26 cellular contexts compared by ENCODE assay signal in the genomic region with DNA sequence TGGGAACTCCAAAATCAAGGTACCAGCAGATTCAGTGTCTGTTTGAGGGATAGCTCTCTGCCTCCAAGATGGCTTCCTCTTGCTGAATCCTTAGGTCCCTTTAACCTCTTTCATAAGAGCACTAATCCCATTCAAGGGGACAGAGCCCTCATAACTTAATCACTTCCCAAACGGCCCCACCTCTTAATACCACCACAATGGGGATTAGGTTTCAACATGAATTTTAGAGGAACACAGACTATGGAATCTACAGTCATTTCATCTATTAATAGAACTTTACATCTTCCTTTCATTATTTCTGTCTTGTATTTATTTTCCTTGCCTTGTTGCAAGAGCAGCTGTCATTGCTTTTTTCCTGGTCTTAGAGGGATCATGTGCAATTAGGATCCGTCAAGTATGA.
"Had no signal": no experiment of that assay in that cellular context is flagged by ENCODE, and none has a peak within 500 bp of the region (broad histone marks: within the 10 kb centered on the region; RNA-seq: fewer than 3 reads in every experiment).

No MANE protein-coding gene starts in this region.

- H3K4me2 ChIP-seq: hepatocyte had no signal

- H3K4me1 Mint-ChIP-seq: immature natural killer cell, mesothelial cell of epicardium, natural killer cell had no signal

- FAIRE-seq: bronchial epithelial cell, frontal cortex had no signal

- H3K27ac Mint-ChIP-seq: activated CD4-positive, alpha-beta memory T cell treated with anti-CD3 and anti-CD28 coated beads for 36 hours; activated naive CD4-positive, alpha-beta T cell treated with anti-CD3 and anti-CD28 coated beads for 36 hours; immature natural killer cell; mesothelial cell of epicardium; natural killer cell had no signal

- DNase-seq: activated CD4-positive, alpha-beta memory T cell treated with anti-CD3 and anti-CD28 coated beads for 36 hours; activated CD4-positive, alpha-beta T cell treated with anti-CD3 and anti-CD28 coated beads for 48 hours; activated effector memory CD4-positive, alpha-beta T cell treated with Interleukin-2 at 50 U/mL for 16 hours; activated naive CD4-positive, alpha-beta T cell treated with anti-CD3 and anti-CD28 coated beads for 36 hours; activated T-cell treated with anti-CD3 and anti-CD28 coated beads, Interleukin-2, amount 50 U/mL, for 72 hours; amygdala; cerebellar nuclear complex; glutamatergic neuron; immature natural killer cell; kidney glomerular epithelial cell; left lung; natural killer cell; ovary; psoas muscle; stimulated activated CD4-positive, alpha-beta T cell treated with anti-CD3 and anti-CD28 coated beads, Interleukin-4, amount 100 ng/mL, for 24 hours; stimulated activated naive CD8-positive, alpha-beta T cell treated with anti-CD3 and anti-CD28 coated beads, Interleukin-15, Interleukin-2, amounts not matched to agents 100 U/mL and 50 U/mL, for 24 hours; upper lobe of left lung had no signal

- H3K9me3 Mint-ChIP-seq: activated CD4-positive, alpha-beta memory T cell treated with anti-CD3 and anti-CD28 coated beads for 36 hours; activated naive CD4-positive, alpha-beta T cell treated with anti-CD3 and anti-CD28 coated beads for 36 hours; activated T-cell treated with anti-CD3 and anti-CD28 coated beads, Interleukin-2, amount 50 U/mL, for 72 hours; immature natural killer cell; natural killer cell had no signal

- H3K4me1 ChIP-seq: esophagus muscularis mucosa, left lung, psoas muscle, right atrium auricular region, upper lobe of left lung had no signal

- H2AFZ ChIP-seq: hepatocyte had no signal

- H3K27me3 ChIP-seq: esophagus muscularis mucosa, hepatocyte, left lung, neutrophil, ovary, right atrium auricular region, upper lobe of left lung had no signal

- H3K9me3 ChIP-seq: esophagus muscularis mucosa, left lung, neutrophil, ovary, psoas muscle, right atrium auricular region, upper lobe of left lung had no signal

- H3K36me3 Mint-ChIP-seq: natural killer cell had no signal

- H3K27ac ChIP-seq: coronary artery, esophagus muscularis mucosa, hepatocyte, left lung, neutrophil, ovary, psoas muscle, right atrium auricular region, upper lobe of left lung had no signal

- H3K79me2 ChIP-seq: hepatocyte had no signal

- H3K4me3 Mint-ChIP-seq: activated CD4-positive, alpha-beta memory T cell treated with anti-CD3 and anti-CD28 coated beads for 36 hours; activated naive CD4-positive, alpha-beta T cell treated with anti-CD3 and anti-CD28 coated beads for 36 hours; activated T-cell treated with anti-CD3 and anti-CD28 coated beads, Interleukin-2, amount 50 U/mL, for 72 hours; immature natural killer cell; mesothelial cell of epicardium; natural killer cell had no signal

- H3K36me3 ChIP-seq: esophagus muscularis mucosa, left lung, neutrophil, ovary, right atrium auricular region, upper lobe of left lung had no signal

- H3K4me3 ChIP-seq: coronary artery, esophagus muscularis mucosa, hepatocyte, left lung, lung, ovary, psoas muscle, right atrium auricular region, upper lobe of left lung had no signal

- H3K27me3 Mint-ChIP-seq: activated CD4-positive, alpha-beta memory T cell treated with anti-CD3 and anti-CD28 coated beads for 36 hours had no signal

- ATAC-seq: activated T-cell treated with anti-CD3 and anti-CD28 coated beads, Interleukin-2, amount 50 U/mL, for 72 hours; left lung; natural killer cell; psoas muscle; stimulated activated naive CD8-positive, alpha-beta T cell treated with anti-CD3 and anti-CD28 coated beads, Interleukin-15, Interleukin-2, amounts not matched to agents 100 U/mL and 50 U/mL, for 24 hours had no signal
